Comparison of ENCODE assay signal across 1 cellular context in the genomic region with DNA sequence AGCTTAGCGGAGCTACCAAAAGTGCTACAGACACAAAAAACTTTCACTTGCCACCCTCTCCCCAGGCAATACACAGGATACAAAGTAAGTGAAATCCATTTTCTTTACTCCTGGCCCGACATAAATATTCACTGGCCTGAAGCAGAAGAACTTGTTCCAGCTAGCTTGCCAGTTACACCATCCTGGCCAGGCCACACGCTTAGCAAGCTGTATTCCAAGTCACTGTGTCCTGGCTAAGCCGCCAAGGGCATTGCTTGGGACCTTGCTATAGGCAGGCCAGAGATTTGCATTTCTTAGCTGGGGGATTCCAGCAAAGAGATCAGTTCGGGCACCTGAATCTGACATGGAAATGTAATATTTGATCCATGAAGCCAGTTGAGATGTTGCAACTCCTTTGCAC.
TF ChIP-seq lines count a peak whose summit lies in the region.

No MANE protein-coding gene starts in this region.

TF ChIP-seq in WTC11, 78 proteins besides CTCF, POLR2A, EP300 and RAD21 (continued from another document):
- TF ChIP-seq, protein P1, sequence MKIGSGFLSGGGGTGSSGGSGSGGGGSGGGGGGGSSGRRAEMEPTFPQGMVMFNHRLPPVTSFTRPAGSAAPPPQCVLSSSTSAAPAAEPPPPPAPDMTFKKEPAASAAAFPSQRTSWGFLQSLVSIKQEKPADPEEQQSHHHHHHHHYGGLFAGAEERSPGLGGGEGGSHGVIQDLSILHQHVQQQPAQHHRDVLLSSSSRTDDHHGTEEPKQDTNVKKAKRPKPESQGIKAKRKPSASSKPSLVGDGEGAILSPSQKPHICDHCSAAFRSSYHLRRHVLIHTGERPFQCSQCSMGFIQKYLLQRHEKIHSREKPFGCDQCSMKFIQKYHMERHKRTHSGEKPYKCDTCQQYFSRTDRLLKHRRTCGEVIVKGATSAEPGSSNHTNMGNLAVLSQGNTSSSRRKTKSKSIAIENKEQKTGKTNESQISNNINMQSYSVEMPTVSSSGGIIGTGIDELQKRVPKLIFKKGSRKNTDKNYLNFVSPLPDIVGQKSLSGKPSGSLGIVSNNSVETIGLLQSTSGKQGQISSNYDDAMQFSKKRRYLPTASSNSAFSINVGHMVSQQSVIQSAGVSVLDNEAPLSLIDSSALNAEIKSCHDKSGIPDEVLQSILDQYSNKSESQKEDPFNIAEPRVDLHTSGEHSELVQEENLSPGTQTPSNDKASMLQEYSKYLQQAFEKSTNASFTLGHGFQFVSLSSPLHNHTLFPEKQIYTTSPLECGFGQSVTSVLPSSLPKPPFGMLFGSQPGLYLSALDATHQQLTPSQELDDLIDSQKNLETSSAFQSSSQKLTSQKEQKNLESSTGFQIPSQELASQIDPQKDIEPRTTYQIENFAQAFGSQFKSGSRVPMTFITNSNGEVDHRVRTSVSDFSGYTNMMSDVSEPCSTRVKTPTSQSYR (CRISPR knock-in tag; IDR thresholded peaks at IDR 0.05): no peak
- TF ChIP-seq PRRX2 (CRISPR knock-in tag; IDR thresholded peaks at IDR 0.05): no peak
- no peak for TF ChIP-seq NFYB (CRISPR knock-in tag; conservative IDR thresholded peaks at IDR 0.05; ENCODE audit: low read depth)
- TF ChIP-seq ZBTB21 (CRISPR knock-in tag; IDR thresholded peaks at IDR 0.05; ENCODE audit: borderline replicate concordance): no peak
- TF ChIP-seq MXD4 (CRISPR knock-in tag; IDR thresholded peaks at IDR 0.05; ENCODE audit: borderline replicate concordance): no peak
- no peak for TF ChIP-seq TCF7 (CRISPR knock-in tag; IDR thresholded peaks at IDR 0.05; ENCODE audit: low read depth)
- no peak for TF ChIP-seq HMGA2 (CRISPR knock-in tag; IDR thresholded peaks at IDR 0.05)
